Comparison of ENCODE assay signal across 1 cellular context in genomic region chr1:147993825-147994224, GRCh38.
TF ChIP-seq lines count a peak whose summit lies in the region.
"Not testable (repeated sequence)": the region's sequence is repeated elsewhere in the genome, so short reads cannot be mapped to it uniquely, and the experiment has no call there.

No MANE protein-coding gene starts in this region.

TF ChIP-seq in K562, 482 proteins besides CTCF, POLR2A, EP300 and RAD21 (continued from another document):
- TF ChIP-seq CBFA2T2 (conservative IDR thresholded peaks at IDR 0.05) (0 out of 2 replicates have a peak, but pooled peaks have one; percentile 18), PBX2 (tag; conservative IDR thresholded peaks at IDR 0.05; ENCODE audit: low read depth) (peak; percentile 63)
- not testable (repeated sequence) for TF ChIP-seq PBX2 (CRISPR knock-in tag; IDR thresholded peaks at IDR 0.05; ENCODE audit: low read depth)
